ENCODE assay signal across 8 cellular contexts in the genomic region with DNA sequence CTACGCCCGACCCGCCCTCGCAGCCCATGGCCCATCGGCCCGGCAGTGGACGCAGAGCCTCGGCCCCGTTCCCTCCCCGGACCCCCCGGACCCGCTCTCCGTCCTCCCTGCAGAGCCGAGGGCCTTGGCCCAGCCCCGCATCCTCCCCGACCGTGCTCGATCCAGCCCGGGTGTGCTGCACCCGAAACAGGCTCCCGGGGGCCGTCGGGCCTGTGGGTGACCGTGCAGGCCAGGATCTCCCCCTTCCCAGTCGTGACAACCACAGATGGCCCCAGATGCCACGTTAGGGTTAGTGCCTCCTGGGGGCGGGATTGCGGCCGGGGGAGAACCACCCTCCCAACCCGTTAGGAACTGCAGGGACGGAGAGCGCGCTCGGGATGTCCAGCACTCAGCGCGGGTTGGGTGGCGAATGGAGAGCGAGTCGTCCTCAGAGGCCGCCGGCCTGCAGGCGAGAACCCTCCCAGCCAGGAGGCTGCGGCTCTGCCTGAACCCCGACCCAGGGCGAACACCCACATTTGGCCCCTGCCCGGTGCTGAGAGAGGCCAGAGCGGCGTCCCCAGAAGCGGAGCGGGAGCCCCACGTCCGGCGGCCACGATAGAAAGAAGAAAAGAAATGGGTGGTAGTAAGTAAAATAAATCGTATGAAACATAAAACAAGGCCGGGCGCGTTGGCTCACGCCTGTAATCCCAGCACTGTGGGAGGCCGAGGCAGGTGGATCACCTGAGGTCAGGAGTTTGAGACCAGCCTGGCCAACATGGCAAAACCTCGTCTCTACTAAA. TPM values are rescaled to one million over a fixed set of nuclear protein-coding genes. Genes with fewer than 3 reads are reported as not detected.
DNase-seq lines count a peak whose midpoint lies in the region; ATAC-seq, FAIRE-seq and TF ChIP-seq lines count a peak whose summit lies in the region.

No MANE protein-coding gene starts in this region.

- WGBS in GM12878 (ENCODE audit: insufficient coverage, insufficient replicate concordance, low lambda C conversion rate, missing lambda C conversion rate): 50% methylated on average over 50 of the region's 61 CpGs

- TF ChIP-seq CTCF in GM12878 (IDR thresholded peaks at IDR 0.05 in 2 of 3, conservative IDR thresholded peaks at IDR 0.05 in 1 of 3; ENCODE audit: control insufficient read depth in 2 of 3, extremely low read depth in 1 of 3, insufficient read depth in 1 of 3, low read depth in 3 of 3, low read length in 3 of 3): no peak

- peak overlapping the region; percentile 33; the same call in 1 of the 2 replicates for H3K27ac ChIP-seq in GM12878 (ENCODE audit: control insufficient read depth, insufficient read depth)

- RAD21 ChIA-PET in GM12878 (lab: Charles Lee; ENCODE audit: unreplicated experiment): interaction anchor here (0.8 to 1.3 kb wide), 2 partner anchors 17 kb away, joined by 5 to 8 read pairs; no protein-coding TSS in a partner anchor

- TF ChIP-seq RAD21 in GM12878 (IDR thresholded peaks at IDR 0.05; ENCODE audit: insufficient read depth, low read depth, low read length): no peak

- peak overlapping the region; percentile 92 for H3K4me3 ChIP-seq in GM12878

- BruUV-seq in GM12878 (replicated peaks; lab: Mats Ljungman, UMichigan): no TSS peak

- no peaks in the 10 kb centered on the region for H3K27me3 ChIP-seq in GM12878 (replicated peaks in 1 of 2; ENCODE audit: control insufficient read depth in 2 of 2, insufficient read depth in 2 of 2, low read length in 1 of 2)

- H3K27ac Mint-ChIP-seq in stimulated activated effector memory CD8-positive, alpha-beta T cell treated with anti-CD3 and anti-CD28 coated beads, Interleukin-12 subunit alpha, Interleukin-12 subunit beta, amount 100 ng/mL, for 72 hours: peak overlapping the region; percentile 71

- POLR2A ChIA-PET in GM12878 (lab: Charles Lee): interaction anchor here (0.9 to 2.2 kb wide), 3 partner anchors 17 to 42 kb away, joined by 3 to 14 read pairs (median 3); partner anchors contain the start of genes CDC34 and TPGS1

- SMC1A ChIA-PET in GM12878 (lab: Charles Lee; ENCODE audit: uncharacterized antibody, unreplicated experiment): interaction anchor here (1.5 to 1.7 kb wide), 2 partner anchors 17 kb away, joined by 3 to 4 read pairs; no protein-coding TSS in a partner anchor

- H3K36me3 Mint-ChIP-seq in stimulated activated effector memory CD8-positive, alpha-beta T cell treated with anti-CD3 and anti-CD28 coated beads, Interleukin-12 subunit alpha, Interleukin-12 subunit beta, amount 100 ng/mL, for 72 hours: peaks cover 20% of the 10 kb centered on the region

- peak; percentile 74 for DNase-seq in GM03348 (ENCODE audit: low spot score)
- DNase-seq in GM12878 (ENCODE audit: low read depth, low spot score): no peak
- DNase-seq in iris pigment epithelial cell (ENCODE audit: low read depth): peak; percentile 30
- no peak for DNase-seq in stimulated activated effector memory CD8-positive, alpha-beta T cell treated with anti-CD3 and anti-CD28 coated beads, Interleukin-12 subunit alpha, Interleukin-12 subunit beta, amount 100 ng/mL, for 72 hours (ENCODE audit: low spot score in 2 of 2)
- no peak for DNase-seq in kidney glomerular epithelial cell (lab: John Stamatoyannopoulos, UW)
- DNase-seq in COR-L47 (lab: John Stamatoyannopoulos, UW): no peak
- DNase-seq in NCI-H345 treated with DMSO at 0.1 percent for 48 hours (lab: John Stamatoyannopoulos, UW; ENCODE audit: unreplicated experiment): no peak

- intact Hi-C loops in GM12878 (cut with micrococcal nuclease; ENCODE audit: unreplicated experiment): no loop called here

- no peak for TF ChIP-seq POLR2A in GM12878 (IDR thresholded peaks at IDR 0.05; ENCODE audit: low read depth, low read length)

- no peaks in the 10 kb centered on the region; the same call in 1 of the 2 replicates for H3K4me1 ChIP-seq in GM12878 (ENCODE audit: control insufficient read depth, insufficient read depth, low read length)

- no peaks in the 10 kb centered on the region; the same call in 2 of the 3 replicates for H3K9me3 ChIP-seq in GM12878 (replicated peaks; ENCODE audit: control insufficient read depth, insufficient read depth, low read length)

- peak overlapping the region; percentile 62 for H2AFZ ChIP-seq in GM12878 (ENCODE audit: control insufficient read depth, low read depth, low read length)

- H3K4me3 Mint-ChIP-seq in stimulated activated effector memory CD8-positive, alpha-beta T cell treated with anti-CD3 and anti-CD28 coated beads, Interleukin-12 subunit alpha, Interleukin-12 subunit beta, amount 100 ng/mL, for 72 hours: peak overlapping the region; percentile 74

- no peaks in the 10 kb centered on the region for H3K79me2 ChIP-seq in GM12878 (ENCODE audit: control insufficient read depth, insufficient read depth, low read length)

- CTCF ChIA-PET in GM12878 (lab: Yijun Ruan, JAX): interaction anchor here (0.6 to 1.7 kb wide), 6 partner anchors 17 to 242 kb away, joined by 3 to 8 read pairs (median 4); no protein-coding TSS in a partner anchor

- no peak for TF ChIP-seq EP300 in GM12878 (IDR thresholded peaks at IDR 0.05; ENCODE audit: borderline replicate concordance in 1 of 2, control insufficient read depth in 1 of 2, low read depth in 2 of 2, low read length in 2 of 2)

- H3K9ac ChIP-seq in GM12878 (ENCODE audit: control insufficient read depth, insufficient read depth, low read length): peak overlapping the region; percentile 54; the same call in 1 of the 2 replicates

- no peaks in the 10 kb centered on the region for H3K36me3 ChIP-seq in GM12878 (ENCODE audit: control insufficient read depth in 2 of 2, insufficient read depth in 2 of 2, low read length in 1 of 2)

- ATAC-seq in HG03196 (IDR thresholded peaks at IDR 0.05; ENCODE audit: unreplicated experiment) (peak; percentile 8), GM12878 (peak; percentile 42)
- ATAC-seq in stimulated activated effector memory CD8-positive, alpha-beta T cell treated with anti-CD3 and anti-CD28 coated beads, Interleukin-12 subunit alpha, Interleukin-12 subunit beta, amount 100 ng/mL, for 72 hours: peak; percentile 22

- no peaks in the 10 kb centered on the region for H3K9me3 Mint-ChIP-seq in stimulated activated effector memory CD8-positive, alpha-beta T cell treated with anti-CD3 and anti-CD28 coated beads, Interleukin-12 subunit alpha, Interleukin-12 subunit beta, amount 100 ng/mL, for 72 hours

- in situ Hi-C loops in GM12878 (cut with MboI): no loop called here

- H4K20me1 ChIP-seq in GM12878 (ENCODE audit: control insufficient read depth, insufficient read depth): no peaks in the 10 kb centered on the region

- peaks cover 12% of the 10 kb centered on the region for H3K4me1 Mint-ChIP-seq in stimulated activated effector memory CD8-positive, alpha-beta T cell treated with anti-CD3 and anti-CD28 coated beads, Interleukin-12 subunit alpha, Interleukin-12 subunit beta, amount 100 ng/mL, for 72 hours

- FAIRE-seq in GM12878 (lab: Jason Lieb, UNC): no peak

- H3K4me2 ChIP-seq in GM12878 (ENCODE audit: control insufficient read depth, insufficient read depth): peak overlapping the region; percentile 92

RNA-seq across cellular contexts. Expression of gene MADCAM1, which starts 6.7 kb away (rescaled TPM):
- 0.47 and 1.0 TPM in 2 replicates for total RNA-seq in GM12878 (2013; cell fraction: nucleolus; rRNA removed)
- total RNA-seq in GM12878 (2014; rRNA removed) (not detected in 2 replicates), GM12878 (2014; rRNA removed; fragmentation: Illumina TruSeq; extraction: Trizol) (not detected in 2 replicates), GM12878 (2021) (0.16 and 0.31 TPM in 2 replicates)
- polyA plus RNA-seq in GM12878 (2011; ENCODE audit: low read depth): 0.14 TPM
- polyA plus RNA-seq in GM12878 (2011; rRNA removed) (not detected in 2 replicates), GM12878 (2014; fragmentation: Illumina TruSeq; extraction: Trizol) (0.06 TPM in 1 of 2 replicates, not detected in the other), GM12878 (2014; fragmentation: Nextera tagmentation; extraction: Ambion mirVana) (not detected), GM12878 (2014; rRNA removed) (0.19 and 0.24 TPM in 2 replicates), GM12878 (2016; fragmentation: Nextera tagmentation; extraction: Ambion mirVana) (under 1 TPM; 0.31 to 0.32 TPM)
- 0.28 TPM in 1 of 2 replicates, not detected in the other for polyA plus RNA-seq in GM12878 (2011; cell fraction: cytosol; rRNA removed)
- 1.3 and 1.4 TPM in 2 replicates for polyA plus RNA-seq in GM12878 (2011; cell fraction: nucleus; rRNA removed)
- 0.62 and 0.76 TPM in 2 replicates for polyA plus RNA-seq in GM12878 (2012)
- 0.21 TPM in 1 of 2 replicates, not detected in the other for polyA minus RNA-seq in GM12878 (2011; rRNA and poly(A)+ RNA removed)
- not detected in 2 replicates for polyA minus RNA-seq in GM12878 (2011; cell fraction: cytosol; rRNA and poly(A)+ RNA removed)
- polyA minus RNA-seq in GM12878 (2011; cell fraction: nucleus; rRNA and poly(A)+ RNA removed): 0.36 and 0.57 TPM in 2 replicates

RNA-seq across cellular contexts. Expression of gene TPGS1, which starts 17.7 kb away (rescaled TPM):
- total RNA-seq in GM12878 (2013; cell fraction: nucleolus; rRNA removed): 5.4 and 6.8 TPM in 2 replicates
- total RNA-seq in GM12878 (2014; rRNA removed) (19.3 and 24.7 TPM in 2 replicates), GM12878 (2014; rRNA removed; fragmentation: Illumina TruSeq; extraction: Trizol) (0.46 and 0.72 TPM in 2 replicates), GM12878 (2021) (20.4 and 21.5 TPM in 2 replicates)
- 0.42 TPM for polyA plus RNA-seq in GM12878 (2011; ENCODE audit: low read depth)
- polyA plus RNA-seq in GM12878 (2011; rRNA removed) (0.26 and 0.86 TPM in 2 replicates), GM12878 (2014; fragmentation: Illumina TruSeq; extraction: Trizol) (0.24 TPM in 1 of 2 replicates, not detected in the other), GM12878 (2014; fragmentation: Nextera tagmentation; extraction: Ambion mirVana) (not detected), GM12878 (2014; rRNA removed) (18.1 and 21.3 TPM in 2 replicates), GM12878 (2016; fragmentation: Nextera tagmentation; extraction: Ambion mirVana) (10 to 100 TPM in 1 of 2 experiments, 1 to 10 TPM in 1; 1.3 to 14.1 TPM)
- polyA plus RNA-seq in GM12878 (2011; cell fraction: cytosol; rRNA removed): 1.7 and 5.1 TPM in 2 replicates
- polyA plus RNA-seq in GM12878 (2011; cell fraction: nucleus; rRNA removed): 2.8 and 4.9 TPM in 2 replicates
- polyA plus RNA-seq in GM12878 (2012): 4.8 and 5.9 TPM in 2 replicates
- 0.95 and 1.7 TPM in 2 replicates for polyA minus RNA-seq in GM12878 (2011; rRNA and poly(A)+ RNA removed)
- 2.4 TPM in 1 of 2 replicates, not detected in the other for polyA minus RNA-seq in GM12878 (2011; cell fraction: cytosol; rRNA and poly(A)+ RNA removed)
- 2.1 and 4.2 TPM in 2 replicates for polyA minus RNA-seq in GM12878 (2011; cell fraction: nucleus; rRNA and poly(A)+ RNA removed)

RNA-seq across cellular contexts. Expression of gene SHC2, which starts 28.8 kb away (rescaled TPM):
- total RNA-seq in GM12878 (2013; cell fraction: nucleolus; rRNA removed): not detected in 2 replicates
- not detected in 2 replicates for total RNA-seq in GM12878 (2014; rRNA removed)
- total RNA-seq in GM12878 (2014; rRNA removed; fragmentation: Illumina TruSeq; extraction: Trizol): not detected in 2 replicates
- 0.08 TPM in 1 of 2 replicates, not detected in the other for total RNA-seq in GM12878 (2021)
- polyA plus RNA-seq in GM12878 (2011; ENCODE audit: low read depth): not detected
- polyA plus RNA-seq in GM12878 (2011; rRNA removed): not detected in 2 replicates
- polyA plus RNA-seq in GM12878 (2011; cell fraction: cytosol; rRNA removed): not detected in 2 replicates
- polyA plus RNA-seq in GM12878 (2011; cell fraction: nucleus; rRNA removed): not detected in 2 replicates
- not detected in 2 replicates for polyA plus RNA-seq in GM12878 (2012)
- not detected in 2 replicates for polyA plus RNA-seq in GM12878 (2014; fragmentation: Illumina TruSeq; extraction: Trizol)
- polyA plus RNA-seq in GM12878 (2014; fragmentation: Nextera tagmentation; extraction: Ambion mirVana): not detected
- not detected in 2 replicates for polyA plus RNA-seq in GM12878 (2014; rRNA removed)
- polyA plus RNA-seq in GM12878 (2016; fragmentation: Nextera tagmentation; extraction: Ambion mirVana): not detected
- polyA minus RNA-seq in GM12878 (2011; rRNA and poly(A)+ RNA removed): not detected in 2 replicates
- polyA minus RNA-seq in GM12878 (2011; cell fraction: cytosol; rRNA and poly(A)+ RNA removed): not detected in 2 replicates
- polyA minus RNA-seq in GM12878 (2011; cell fraction: nucleus; rRNA and poly(A)+ RNA removed): not detected in 2 replicates

RNA-seq across cellular contexts. Expression of gene CDC34, which starts 42.0 kb away (rescaled TPM):
- total RNA-seq in GM12878 (2013; cell fraction: nucleolus; rRNA removed): 16.2 and 17.0 TPM in 2 replicates
- 48.9 and 50.5 TPM in 2 replicates for total RNA-seq in GM12878 (2014; rRNA removed)
- total RNA-seq in GM12878 (2014; rRNA removed; fragmentation: Illumina TruSeq; extraction: Trizol): 17.6 and 18.5 TPM in 2 replicates
- 41.4 and 41.9 TPM in 2 replicates for total RNA-seq in GM12878 (2021)
- polyA plus RNA-seq in GM12878 (2011; ENCODE audit: low read depth): 7.5 TPM
- 14.6 and 38.5 TPM in 2 replicates for polyA plus RNA-seq in GM12878 (2011; rRNA removed)
- 36.8 and 52.4 TPM in 2 replicates for polyA plus RNA-seq in GM12878 (2011; cell fraction: cytosol; rRNA removed)
- 41.4 and 53.6 TPM in 2 replicates for polyA plus RNA-seq in GM12878 (2011; cell fraction: nucleus; rRNA removed)
- polyA plus RNA-seq in GM12878 (2012): 22.7 and 23.7 TPM in 2 replicates
- polyA plus RNA-seq in GM12878 (2014; fragmentation: Illumina TruSeq; extraction: Trizol): 5.9 and 14.9 TPM in 2 replicates
- polyA plus RNA-seq in GM12878 (2014; fragmentation: Nextera tagmentation; extraction: Ambion mirVana): 1 to 10 TPM in 1 of 2 experiments, under 1 TPM in 1; 0.31 to 1.3 TPM
- 43.8 and 49.3 TPM in 2 replicates for polyA plus RNA-seq in GM12878 (2014; rRNA removed)
- 10 to 100 TPM in 1 of 2 experiments, 1 to 10 TPM in 1; 6.9 to 41.1 TPM for polyA plus RNA-seq in GM12878 (2016; fragmentation: Nextera tagmentation; extraction: Ambion mirVana)
- polyA minus RNA-seq in GM12878 (2011; rRNA and poly(A)+ RNA removed): 10.9 and 19.3 TPM in 2 replicates
- polyA minus RNA-seq in GM12878 (2011; cell fraction: cytosol; rRNA and poly(A)+ RNA removed): 11.0 and 15.9 TPM in 2 replicates
- 6.5 and 9.4 TPM in 2 replicates for polyA minus RNA-seq in GM12878 (2011; cell fraction: nucleus; rRNA and poly(A)+ RNA removed)

RNA-seq across cellular contexts. Expression of gene GZMM, which starts 54.2 kb away (rescaled TPM):
- total RNA-seq in GM12878 (2013; cell fraction: nucleolus; rRNA removed): not detected in 2 replicates
- not detected in 2 replicates for total RNA-seq in GM12878 (2014; rRNA removed)
- not detected in 2 replicates for total RNA-seq in GM12878 (2014; rRNA removed; fragmentation: Illumina TruSeq; extraction: Trizol)
- 0.23 TPM in 1 of 2 replicates, not detected in the other for total RNA-seq in GM12878 (2021)
- polyA plus RNA-seq in GM12878 (2011; ENCODE audit: low read depth): not detected
- polyA plus RNA-seq in GM12878 (2011; rRNA removed): 0.24 and 0.48 TPM in 2 replicates
- polyA plus RNA-seq in GM12878 (2011; cell fraction: cytosol; rRNA removed): 1.4 and 1.6 TPM in 2 replicates
- 0.51 and 1.8 TPM in 2 replicates for polyA plus RNA-seq in GM12878 (2011; cell fraction: nucleus; rRNA removed)
- not detected in 2 replicates for polyA plus RNA-seq in GM12878 (2012)
- not detected in 2 replicates for polyA plus RNA-seq in GM12878 (2014; fragmentation: Illumina TruSeq; extraction: Trizol)
- polyA plus RNA-seq in GM12878 (2014; fragmentation: Nextera tagmentation; extraction: Ambion mirVana): not detected
- 0.09 TPM in 2 replicates for polyA plus RNA-seq in GM12878 (2014; rRNA removed)
- polyA plus RNA-seq in GM12878 (2016; fragmentation: Nextera tagmentation; extraction: Ambion mirVana): not detected
- 0.98 TPM in 1 of 2 replicates, not detected in the other for polyA minus RNA-seq in GM12878 (2011; rRNA and poly(A)+ RNA removed)
- polyA minus RNA-seq in GM12878 (2011; cell fraction: cytosol; rRNA and poly(A)+ RNA removed): not detected in 2 replicates
- polyA minus RNA-seq in GM12878 (2011; cell fraction: nucleus; rRNA and poly(A)+ RNA removed): not detected in 2 replicates

Comparison
In these comparisons a context has a peak if more than half of its experiments do, and no peak if none do; other contexts are left out.
1. DNase-seq: peak in GM03348 (single experiment) and iris pigment epithelial cell (single experiment); none in GM12878 (single experiment), stimulated activated effector memory CD8-positive, alpha-beta T cell treated with anti-CD3 and anti-CD28 coated beads, Interleukin-12 subunit alpha, Interleukin-12 subunit beta, amount 100 ng/mL, for 72 hours (0 of 2), kidney glomerular epithelial cell (single experiment), COR-L47 (single experiment) and NCI-H345 treated with DMSO at 0.1 percent for 48 hours (single experiment).
2. Peak in every context shown above with its lines, with median percentiles within 50 percentile points of each other: ATAC-seq.